Comparison of ENCODE assay signal across 8 cellular contexts in genomic region chr9:130689937-130690700, GRCh38. TPM values are rescaled to one million over a fixed set of nuclear protein-coding genes. Genes with fewer than 3 reads are reported as not detected.
A peak's percentile ranks its signal among the peaks of the same experiment; 100 is the strongest.
DNase-seq lines count a peak whose midpoint lies in the region; ATAC-seq and TF ChIP-seq lines count a peak whose summit lies in the region.

No MANE protein-coding gene starts in this region.

- no peak for TF ChIP-seq CTCF in astrocyte of the spinal cord (IDR thresholded peaks at IDR 0.05; ENCODE audit: low read depth, low read length)

- H3K9me3 ChIP-seq in iPS-20b (ENCODE audit: insufficient read depth, low read depth, low read length): peaks cover 2% of the 10 kb centered on the region; the same call in 1 of the 2 replicates

- intact Hi-C loops in Right ventricle myocardium inferior (cut with DNase I): loop anchor here (10.0 kb wide), 2 partner anchors 115 to 585 kb away; partner anchors contain the start of gene FUBP3
- intact Hi-C loops in cardiac septum (cut with DNase I): no loop called here

- no peaks in the 10 kb centered on the region for H3K27me3 ChIP-seq in iPS-20b (ENCODE audit: insufficient read depth, low read length)

- peaks cover 3% of the 10 kb centered on the region for H3K36me3 ChIP-seq in iPS-20b (ENCODE audit: insufficient read depth, low read depth, low read length)

- peak; percentile 58 for ATAC-seq in Right ventricle myocardium inferior
- ATAC-seq in GM21529 (IDR thresholded peaks at IDR 0.05; ENCODE audit: unreplicated experiment): no peak
- no peak for ATAC-seq in HG02759 (IDR thresholded peaks at IDR 0.05; ENCODE audit: unreplicated experiment)

- H3K27ac ChIP-seq in iPS-20b (ENCODE audit: low read length): no peak overlapping the region

- in situ Hi-C loops in astrocyte of the spinal cord (cut with HindIII; ENCODE audit: low sequenced_read_pairs): loop anchor here (25.0 kb wide), 1 partner anchor 172 kb away; no protein-coding TSS in a partner anchor

- H3K4me3 ChIP-seq in astrocyte of the spinal cord (ENCODE audit: low read depth, low read length) (peak overlapping the region; percentile 33), iPS-20b (ENCODE audit: low read length) (peak overlapping the region; percentile 22; the same call in 1 of the 2 replicates)

- peaks cover 8% of the 10 kb centered on the region; the same call in 1 of the 2 replicates for H3K4me1 ChIP-seq in iPS-20b (ENCODE audit: insufficient read depth, low read length)

- DNase-seq in Right ventricle myocardium inferior (ENCODE audit: missing footprints): no peak
- DNase-seq in cardiac septum (ENCODE audit: low spot score): no peak
- DNase-seq in NCI-H460 (ENCODE audit: extremely low read depth, low read depth): peak; percentile 97
- DNase-seq in astrocyte of the spinal cord (ENCODE audit: low read depth, low spot score): peak; percentile 96
- peak; percentile 99 for DNase-seq in stromal cell of bone marrow (ENCODE audit: low read depth)

- H3K9ac ChIP-seq in iPS-20b (ENCODE audit: low read depth, low read length): peak overlapping the region; percentile 29; the same call in 1 of the 2 replicates

RNA-seq across cellular contexts. Expression of gene EXOSC2, which starts 3.5 kb away (rescaled TPM):
- total RNA-seq in Right ventricle myocardium inferior (11.2 TPM), cardiac septum (12.7 TPM)
- total RNA-seq in NCI-H460 (2014; rRNA removed; shearing (Covaris generic)): 45.5 and 56.5 TPM in 2 replicates
- polyA plus RNA-seq in NCI-H460 (2014; cell fraction: nucleus; rRNA removed): 106 and 142 TPM in 2 replicates

RNA-seq across cellular contexts. Expression of gene PRDM12, which starts 25.7 kb away (rescaled TPM):
- total RNA-seq in Right ventricle myocardium inferior (not detected), cardiac septum (not detected)
- 0.30 TPM in 1 of 2 replicates, not detected in the other for total RNA-seq in NCI-H460 (2014; rRNA removed; shearing (Covaris generic))
- polyA plus RNA-seq in NCI-H460 (2014; cell fraction: nucleus; rRNA removed): 0.07 and 0.58 TPM in 2 replicates

Comparison
In these comparisons a context has a peak if more than half of its experiments do, and no peak if none do; other contexts are left out.
1. DNase-seq: peak in NCI-H460 (single experiment), astrocyte of the spinal cord (single experiment) and stromal cell of bone marrow (single experiment); none in Right ventricle myocardium inferior (single experiment) and cardiac septum (single experiment).